Comparison of ENCODE assay signal across 8 cellular contexts in the genomic region with DNA sequence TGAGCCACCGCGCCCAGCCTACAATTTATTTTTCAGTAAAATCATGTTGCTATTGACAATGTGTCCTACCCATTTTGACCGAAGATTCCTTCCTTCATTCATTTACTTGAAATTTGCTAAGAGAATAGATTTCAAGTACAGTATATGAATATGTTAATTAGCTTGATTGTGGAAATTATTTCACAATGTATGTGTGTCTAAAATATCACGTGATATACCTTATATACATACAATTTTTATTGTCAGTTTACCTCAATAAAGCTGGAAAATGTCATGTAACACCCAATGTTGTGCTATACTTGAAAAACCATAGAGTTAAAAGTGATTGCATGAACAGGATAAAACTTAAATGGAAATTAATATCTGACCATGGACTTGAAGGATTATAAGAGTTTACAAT.
"Had no signal": no experiment of that assay in that cellular context is flagged by ENCODE, and none has a peak within 500 bp of the region (broad histone marks: within the 10 kb centered on the region; RNA-seq: fewer than 3 reads in every experiment).

No MANE protein-coding gene starts in this region.

- ATAC-seq: GM12878 had no signal

- H3K4me3 ChIP-seq: GM12878 had no signal

- FAIRE-seq: G401.6, GM12878, GM12891, GM12892, GM18507, GM19239 had no signal

- DNase-seq: GDM1, GF-D8 had no signal
